In genomic region chr6:37102299-37103168, GRCh38 we compare ENCODE assay signal across 8 cellular contexts.
A peak's percentile ranks its signal among the peaks of the same experiment; 100 is the strongest.
DNase-seq lines count a peak whose midpoint lies in the region; ATAC-seq, FAIRE-seq and TF ChIP-seq lines count a peak whose summit lies in the region.

No MANE protein-coding gene starts in this region.

- peak; percentile 53 for FAIRE-seq in islet of Langerhans (lab: Jason Lieb, UNC)

- TF ChIP-seq POLR2A in spleen (IDR thresholded peaks at IDR 0.05) = no peak

- H3K9me3 ChIP-seq in spleen = no peaks in the 10 kb centered on the region

- peak overlapping the region; percentile 18 to 70 (median 40) for H3K4me3 ChIP-seq in spleen

- ATAC-seq in GM18861 (IDR thresholded peaks at IDR 0.05; ENCODE audit: unreplicated experiment) (peak; percentile 73), HG03103 (IDR thresholded peaks at IDR 0.05; ENCODE audit: low read depth, unreplicated experiment) (peak; percentile 75)

- no peaks in the 10 kb centered on the region for H3K36me3 ChIP-seq in spleen

- H3K27me3 ChIP-seq in spleen (replicated peaks in 1 of 7) = no peaks in the 10 kb centered on the region

- peak overlapping the region; percentile 54 to 92 (median 88) for H3K27ac ChIP-seq in spleen

- TF ChIP-seq CTCF in spleen (IDR thresholded peaks at IDR 0.05 in 8 of 11, conservative IDR thresholded peaks at IDR 0.05 in 3 of 11) = peak in 1 of 11 experiments; percentile 24

- WGBS in spleen, 5 donors = 4 to 6% (median 4%) methylated on average over 27 to 36 of the region's 36 CpGs

- intact Hi-C loops in spleen (cut with DNase I; ENCODE audit: low total_unique reads) = no loop called here

- peak; percentile 76 for DNase-seq in A172 (ENCODE audit: low spot score)
- peak; percentile 92 for DNase-seq in NCI-H2196 treated with DMSO at 0.1 percent for 48 hours (lab: John Stamatoyannopoulos, UW; ENCODE audit: unreplicated experiment)
- DNase-seq in activated CD4-positive, CD25-positive, alpha-beta regulatory T cell treated with anti-CD3 and anti-CD28 coated beads, Interleukin-2, amount 50 U/mL, for 16 hours (ENCODE audit: low read depth, low spot score) = peak; percentile 35
- peak; percentile 82 for DNase-seq in central memory CD4-positive, alpha-beta T cell
- peak; percentile 92 for DNase-seq in spleen

- H3K4me1 ChIP-seq in spleen = peaks cover 17 to 52% (median 37%) of the 10 kb centered on the region in 6 donors

Comparison
In these comparisons a context has a peak if more than half of its experiments do, and no peak if none do; other contexts are left out.
1. Peak in every context shown above with its lines: DNase-seq, ATAC-seq, H3K4me3 ChIP-seq and H3K27ac ChIP-seq.
2. DNase-seq: peak in every context shown above with its lines; median percentile 92 in NCI-H2196 treated with DMSO at 0.1 percent for 48 hours; 92 in spleen; 82 in central memory CD4-positive, alpha-beta T cell; 76 in A172; 35 in activated CD4-positive, CD25-positive, alpha-beta regulatory T cell treated with anti-CD3 and anti-CD28 coated beads, Interleukin-2, amount 50 U/mL, for 16 hours.